In genomic region chr21:17083084-17083483, GRCh38 we compare ENCODE assay signal across 1 cellular context.
TF ChIP-seq lines count a peak whose summit lies in the region.

No MANE protein-coding gene starts in this region.

TF ChIP-seq in GM23338, 12 proteins besides CTCF, POLR2A, EP300 and RAD21 (continued from another document):
- TF ChIP-seq ZNF462 (CRISPR knock-in tag; IDR thresholded peaks at IDR 0.05) (no peak), ETS1 (IDR thresholded peaks at IDR 0.05) (no peak), ZNF331 (CRISPR knock-in tag; IDR thresholded peaks at IDR 0.05; ENCODE audit: low read depth) (no peak), ZNF114 (CRISPR knock-in tag; IDR thresholded peaks at IDR 0.05) (no peak), CREB1 (CRISPR knock-in tag; IDR thresholded peaks at IDR 0.05; ENCODE audit: low read depth) (no peak), POLR2AphosphoS5 (IDR thresholded peaks at IDR 0.05; ENCODE audit: low read depth) (no peak)
